15 cellular contexts compared by ENCODE assay signal in genomic region chr2:166239548-166239947, GRCh38.
DNase-seq lines count a peak whose midpoint lies in the region; FAIRE-seq and TF ChIP-seq lines count a peak whose summit lies in the region.
"Had no signal": no experiment of that assay in that cellular context is flagged by ENCODE, and none has a peak within 500 bp of the region (broad histone marks: within the 10 kb centered on the region; RNA-seq: fewer than 3 reads in every experiment).

No MANE protein-coding gene starts in this region.

- no peak overlapping the region for H4K8ac ChIP-seq in neuronal stem cell (ENCODE audit: low read depth, low read length)

- no peak overlapping the region for H3K4ac ChIP-seq in neuronal stem cell (ENCODE audit: low read length)

- no peak overlapping the region for H2BK5ac ChIP-seq in neuronal stem cell (ENCODE audit: low read length)

- H3K36me3 ChIP-seq in neuronal stem cell (replicated peaks in 1 of 2; ENCODE audit: control insufficient read depth in 2 of 2, insufficient read depth in 2 of 2, low read length in 2 of 2) (no peaks in the 10 kb centered on the region), HAP-1 (replicated peaks) (no peaks in the 10 kb centered on the region)

- H3K27me3 ChIP-seq in neuronal stem cell (ENCODE audit: control insufficient read depth in 3 of 3, insufficient read depth in 3 of 3, low read depth in 1 of 3, low read length in 3 of 3) (no peaks in the 10 kb centered on the region), HAP-1 (ENCODE audit: low read depth) (no peaks in the 10 kb centered on the region)

- no peak overlapping the region for H4K91ac ChIP-seq in neuronal stem cell (ENCODE audit: low read depth, low read length, poor library complexity)

- no peak overlapping the region for H3K18ac ChIP-seq in neuronal stem cell (ENCODE audit: low read length)

- H2AFZ ChIP-seq in neuronal stem cell (ENCODE audit: low read length) = peak overlapping the region; percentile 48

- H3K9me3 ChIP-seq in neuronal stem cell (replicated peaks in 1 of 2; ENCODE audit: control insufficient read depth in 2 of 2, insufficient read depth in 1 of 2, low read depth in 1 of 2, low read length in 2 of 2) = no peaks in the 10 kb centered on the region
- no peaks in the 10 kb centered on the region for H3K9me3 ChIP-seq in HAP-1

- H3K4me1 ChIP-seq in neuronal stem cell (ENCODE audit: control insufficient read depth in 2 of 2, insufficient read depth in 1 of 2, low read depth in 1 of 2, low read length in 2 of 2) (no peaks in the 10 kb centered on the region), HAP-1 (no peaks in the 10 kb centered on the region)

- no peak overlapping the region for H3K9ac ChIP-seq in neuronal stem cell (ENCODE audit: low read depth, low read length, poor library complexity)

- no peak overlapping the region for H2BK15ac ChIP-seq in neuronal stem cell (ENCODE audit: low read length)

- in situ Hi-C loops in HAP-1 (cut with MboI; ENCODE audit: low sequenced_read_pairs) = no loop called here

- no peak overlapping the region for H3K4me3 ChIP-seq in neuronal stem cell (ENCODE audit: low read length in 2 of 2)
- H3K4me3 ChIP-seq in HAP-1 = no peak overlapping the region
- no peak overlapping the region for H3K4me3 ChIP-seq in lower leg skin (ENCODE audit: low read depth, poor library complexity, severe bottlenecking)

- no peak overlapping the region for H3K4me2 ChIP-seq in neuronal stem cell (ENCODE audit: insufficient read depth, low read length, poor library complexity, severe bottlenecking)

- H3K79me1 ChIP-seq in neuronal stem cell (ENCODE audit: low read depth, low read length) = no peaks in the 10 kb centered on the region

- no peak overlapping the region for H2BK12ac ChIP-seq in neuronal stem cell (ENCODE audit: low read length)

- H2AK5ac ChIP-seq in neuronal stem cell (ENCODE audit: low read depth, low read length) = no peak overlapping the region

- H3K27ac ChIP-seq in epithelial cell of prostate (peak overlapping the region; percentile 81), neuronal stem cell (replicated peaks; ENCODE audit: low read length) (no peak overlapping the region)

- intact Hi-C loops in lower leg skin (cut with DNase I; ENCODE audit: low total_unique reads) = no loop called here

- FAIRE-seq in RCC 7860 (lab: Jason Lieb, UNC) = no peak

- H2BK120ac ChIP-seq in neuronal stem cell (ENCODE audit: low read depth, low read length) = no peak overlapping the region

- no peak for TF ChIP-seq POLR2A in lower leg skin (IDR thresholded peaks at IDR 0.05)

- TF ChIP-seq CTCF in lower leg skin (IDR thresholded peaks at IDR 0.05) = no peak

- no CpG with 5 or more reads among the region's 3 CpGs for WGBS in neuronal stem cell (ENCODE audit: extremely low coverage in 2 of 2, insufficient read length in 2 of 2, insufficient replicate concordance in 1 of 2), 2 donors
- 74 to 82% methylated on average over 3 of the region's 3 CpGs for WGBS in lower leg skin, 2 donors

- H3K23ac ChIP-seq in neuronal stem cell (ENCODE audit: low read depth, low read length, poor library complexity) = no peak overlapping the region

- no peak overlapping the region for H3K14ac ChIP-seq in neuronal stem cell (ENCODE audit: low read length)

- DNase-seq in Daoy (ENCODE audit: low read depth) (peak; percentile 86), RCC 7860 (ENCODE audit: low spot score) (peak; percentile 68), epithelial cell of prostate (ENCODE audit: low read depth, low spot score) (peak; percentile 94), neuronal stem cell (ENCODE audit: low spot score) (no peak), HAP-1 (ENCODE audit: low spot score in 2 of 2) (no peak), DMS 273 (lab: John Stamatoyannopoulos, UW; ENCODE audit: unreplicated experiment) (no peak), lower leg skin (ENCODE audit: low spot score in 2 of 2) (no peak)
- DNase-seq in effector CD4-positive, alpha-beta T cell = no peak
- DNase-seq: activated T-cell treated with anti-CD3 and anti-CD28 coated beads, Interleukin-2, amount 50 U/mL, for 24 hours; cerebellar nuclear complex; hippocampal formation; naive thymus-derived CD8-positive, alpha-beta T cell; NCI-H2081 treated with DMSO at 0.1 percent for 48 hours; RPMI8226; stimulated activated CD4-positive, alpha-beta T cell treated with anti-CD3 and anti-CD28 coated beads, Interleukin-1b, Interleukin-23, amount 100 ng/mL, for 48 hours had no signal

Comparison
In these comparisons a context has a peak if more than half of its experiments do, and no peak if none do; other contexts are left out.
1. DNase-seq: peak in Daoy (single experiment), RCC 7860 (single experiment) and epithelial cell of prostate (single experiment); none in neuronal stem cell (single experiment), HAP-1 (0 of 2), DMS 273 (single experiment), lower leg skin (0 of 2) and effector CD4-positive, alpha-beta T cell (single experiment).